1 cellular context compared by ENCODE assay signal in genomic region chr5:431001-431710, GRCh38.
TF ChIP-seq lines count a peak whose summit lies in the region.

No MANE protein-coding gene starts in this region.

TF ChIP-seq in HepG2, 621 proteins besides CTCF, POLR2A, EP300 and RAD21 (continued from another document and continues in another):
- TF ChIP-seq NFKBIZ (CRISPR knock-in tag; IDR thresholded peaks at IDR 0.05) (no peak), THYN1 (CRISPR knock-in tag; IDR thresholded peaks at IDR 0.05; ENCODE audit: borderline replicate concordance, low read depth) (no peak), MAFG (CRISPR knock-in tag; IDR thresholded peaks at IDR 0.05) (no peak), CERS6 (CRISPR knock-in tag; IDR thresholded peaks at IDR 0.05) (no peak), SAP130 (CRISPR knock-in tag; IDR thresholded peaks at IDR 0.05; ENCODE audit: low read depth) (no peak), PLSCR1 (CRISPR knock-in tag; IDR thresholded peaks at IDR 0.05; ENCODE audit: borderline replicate concordance) (no peak), ZNF841 (CRISPR knock-in tag; IDR thresholded peaks at IDR 0.05; ENCODE audit: borderline replicate concordance) (no peak), NFIB (CRISPR knock-in tag; IDR thresholded peaks at IDR 0.05; ENCODE audit: borderline replicate concordance) (no peak), ZNF563 (CRISPR knock-in tag; IDR thresholded peaks at IDR 0.05) (no peak), JARID2 (CRISPR knock-in tag; IDR thresholded peaks at IDR 0.05; ENCODE audit: insufficient replicate concordance) (no peak), ZNF281 (CRISPR knock-in tag; IDR thresholded peaks at IDR 0.05; ENCODE audit: borderline replicate concordance) (no peak), RXRA (CRISPR knock-in tag; IDR thresholded peaks at IDR 0.05) (peak; percentile 38; the same call in 1 of the 2 replicates), BORCS8-MEF2B (CRISPR knock-in tag; IDR thresholded peaks at IDR 0.05) (no peak), ARNT (IDR thresholded peaks at IDR 0.05) (no peak), ARID5B (CRISPR knock-in tag; IDR thresholded peaks at IDR 0.05) (no peak), MYC (CRISPR knock-in tag; IDR thresholded peaks at IDR 0.05; ENCODE audit: borderline replicate concordance) (peak; percentile 50; the same call in 1 of the 2 replicates), GATAD2A (CRISPR knock-in tag; IDR thresholded peaks at IDR 0.05) (no peak), FOXM1 (CRISPR knock-in tag; IDR thresholded peaks at IDR 0.05) (no peak), ZNF83 (CRISPR knock-in tag; IDR thresholded peaks at IDR 0.05; ENCODE audit: borderline replicate concordance) (no peak), NR2C2 (CRISPR knock-in tag; IDR thresholded peaks at IDR 0.05; ENCODE audit: borderline replicate concordance) (no peak), ZFX (CRISPR knock-in tag; IDR thresholded peaks at IDR 0.05; ENCODE audit: low read depth) (peak; percentile 44; the same call in 1 of the 2 replicates), GLMP (CRISPR knock-in tag; IDR thresholded peaks at IDR 0.05; ENCODE audit: borderline replicate concordance) (no peak), BRF2 (CRISPR knock-in tag; IDR thresholded peaks at IDR 0.05) (no peak), MTF2 (CRISPR knock-in tag; IDR thresholded peaks at IDR 0.05; ENCODE audit: borderline replicate concordance) (no peak; the same call in 1 of the 2 replicates), FOXC1 (CRISPR knock-in tag; IDR thresholded peaks at IDR 0.05; ENCODE audit: borderline replicate concordance) (no peak), ZNF674 (CRISPR knock-in tag; IDR thresholded peaks at IDR 0.05; ENCODE audit: low read depth) (no peak), NONO (IDR thresholded peaks at IDR 0.05) (no peak), NONO (CRISPR knock-in tag; conservative IDR thresholded peaks at IDR 0.05) (no peak), MIXL1 (CRISPR knock-in tag; IDR thresholded peaks at IDR 0.05) (no peak), MIER3 (CRISPR knock-in tag; IDR thresholded peaks at IDR 0.05; ENCODE audit: borderline replicate concordance) (no peak), ZNF225 (CRISPR knock-in tag; IDR thresholded peaks at IDR 0.05) (no peak), HOXD1 (CRISPR knock-in tag; IDR thresholded peaks at IDR 0.05) (no peak), PPARG (CRISPR knock-in tag; conservative IDR thresholded peaks at IDR 0.05) (no peak), ZNF598 (CRISPR knock-in tag; IDR thresholded peaks at IDR 0.05; ENCODE audit: borderline replicate concordance) (0 out of 2 replicates have a peak, but pooled peaks have one; percentile 65), HOXA3 (CRISPR knock-in tag; IDR thresholded peaks at IDR 0.05) (peak; percentile 36; the same call in 1 of the 2 replicates), RFX5 (IDR thresholded peaks at IDR 0.05; ENCODE audit: low read depth, low read length) (no peak), RARA (CRISPR knock-in tag; IDR thresholded peaks at IDR 0.05) (no peak), ZKSCAN8 (CRISPR knock-in tag; IDR thresholded peaks at IDR 0.05; ENCODE audit: borderline replicate concordance) (no peak), SMC3 (IDR thresholded peaks at IDR 0.05; ENCODE audit: low read length) (peak; percentile 58), NR0B2 (CRISPR knock-in tag; IDR thresholded peaks at IDR 0.05) (no peak), CENPBD1 (CRISPR knock-in tag; IDR thresholded peaks at IDR 0.05; ENCODE audit: borderline replicate concordance, low read depth) (no peak), ZNF839 (CRISPR knock-in tag; IDR thresholded peaks at IDR 0.05; ENCODE audit: borderline replicate concordance) (no peak), ZNF589 (CRISPR knock-in tag; conservative IDR thresholded peaks at IDR 0.05) (no peak), ZSCAN30 (CRISPR knock-in tag; IDR thresholded peaks at IDR 0.05) (no peak), PCBP1 (IDR thresholded peaks at IDR 0.05; ENCODE audit: borderline replicate concordance, low read depth, low read length) (no peak), MNT (IDR thresholded peaks at IDR 0.05) (no peak), ZNF792 (CRISPR knock-in tag; IDR thresholded peaks at IDR 0.05) (no peak), HDAC6 (IDR thresholded peaks at IDR 0.05; ENCODE audit: low read depth, low read length) (no peak), GABPB1 (CRISPR knock-in tag; IDR thresholded peaks at IDR 0.05) (0 out of 2 replicates have a peak, but pooled peaks have one; percentile 15), PRDM10 (CRISPR knock-in tag; IDR thresholded peaks at IDR 0.05; ENCODE audit: low read depth) (no peak), JUND (CRISPR knock-in tag; IDR thresholded peaks at IDR 0.05) (no peak), ZFAT (CRISPR knock-in tag; conservative IDR thresholded peaks at IDR 0.05) (no peak)
